In the genomic region with DNA sequence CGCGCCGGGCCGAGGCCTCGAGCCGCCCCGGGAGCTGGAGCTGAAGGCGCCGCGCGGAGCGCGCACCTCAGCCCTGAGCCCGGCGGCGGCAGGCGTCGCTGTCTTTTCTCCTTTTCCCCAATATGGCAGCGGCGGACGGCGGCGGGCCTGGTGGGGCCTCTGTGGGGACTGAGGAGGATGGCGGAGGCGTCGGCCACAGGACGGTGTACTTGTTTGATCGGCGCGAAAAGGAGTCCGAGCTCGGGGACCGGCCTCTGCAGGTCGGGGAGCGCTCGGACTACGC, we compare ENCODE assay signal across 8 cellular contexts. TPM values are rescaled to one million over a fixed set of nuclear protein-coding genes. Genes with fewer than 3 reads are reported as not detected.
DNase-seq lines count a peak whose midpoint lies in the region; ATAC-seq and TF ChIP-seq lines count a peak whose summit lies in the region.

No MANE protein-coding gene starts in this region.

- H3K9ac ChIP-seq in BLaER1 treated with 17β-estradiol and CSF1 and Interleukin-3, amounts not matched to agents 10 nM and 100 nM: peak overlapping the region; percentile 93 to 99 (median 97)
- H3K9ac ChIP-seq in MM.1S (ENCODE audit: low read length): peak overlapping the region; percentile 91

- peaks cover 27 to 52% (median 44%) of the 10 kb centered on the region in 11 experiments; a peak in 21 of 22 replicates for H4K20me1 ChIP-seq in BLaER1 treated with 17β-estradiol and CSF1 and Interleukin-3, amounts not matched to agents 10 nM and 100 nM
- H4K20me1 ChIP-seq in MM.1S (ENCODE audit: insufficient read depth, low read length): peaks cover 11% of the 10 kb centered on the region; the same call in 1 of the 2 replicates

- peaks cover 0 to 13% (median 12%) of the 10 kb centered on the region in 11 experiments; a peak in 16 of 22 replicates for H3K9me3 ChIP-seq in BLaER1 treated with 17β-estradiol and CSF1 and Interleukin-3, amounts not matched to agents 10 nM and 100 nM (replicated peaks in 1 of 11)
- no peaks in the 10 kb centered on the region for H3K9me3 ChIP-seq in MM.1S (replicated peaks; ENCODE audit: insufficient read depth, low read length)

- peak overlapping the region; percentile 96 for H3K4me3 Mint-ChIP-seq in natural killer cell

- peaks cover 34 to 47% (median 42%) of the 10 kb centered on the region in 10 experiments for H3K4me1 ChIP-seq in BLaER1 treated with 17β-estradiol and CSF1 and Interleukin-3, amounts not matched to agents 10 nM and 100 nM
- peaks cover 11% of the 10 kb centered on the region; the same call in 1 of the 2 replicates for H3K4me1 ChIP-seq in MM.1S (ENCODE audit: low read length)

- ATAC-seq in GM19455 (IDR thresholded peaks at IDR 0.05; ENCODE audit: unreplicated experiment): peak; percentile 16
- peak; percentile 13 to 34 (median 33) for ATAC-seq in natural killer cell
- ATAC-seq in GM21529 (IDR thresholded peaks at IDR 0.05; ENCODE audit: unreplicated experiment): no peak

- no peaks in the 10 kb centered on the region for H3K27me3 Mint-ChIP-seq in natural killer cell (ENCODE audit: low read depth in 2 of 2)

- peaks cover 0 to 1% of the 10 kb centered on the region in 2 donors for H3K9me3 Mint-ChIP-seq in natural killer cell

- H3K36me3 ChIP-seq in BLaER1 treated with 17β-estradiol and CSF1 and Interleukin-3, amounts not matched to agents 10 nM and 100 nM: peaks cover 4 to 21% (median 20%) of the 10 kb centered on the region in 11 experiments; a peak in 20 of 22 replicates
- no peaks in the 10 kb centered on the region; the same call in 1 of the 2 replicates for H3K36me3 ChIP-seq in MM.1S (replicated peaks; ENCODE audit: insufficient read depth, low read length)

- H3K36me3 Mint-ChIP-seq in natural killer cell: no peaks in the 10 kb centered on the region

- H3K4me1 Mint-ChIP-seq in natural killer cell: peaks cover 38 to 39% of the 10 kb centered on the region in 2 donors

- peak overlapping the region; percentile 96 to 97 for H3K27ac Mint-ChIP-seq in natural killer cell

- DNase-seq in MM.1S (no peak), natural killer cell (no peak), amniotic stem cell (lab: John Stamatoyannopoulos, UW) (no peak), NCI-H226 (no peak)

- H3F3A ChIP-seq in MM.1S (ENCODE audit: insufficient read depth, low read length): peaks cover 10% of the 10 kb centered on the region

- peak overlapping the region; percentile 91 to 98 (median 96) for H3K27ac ChIP-seq in BLaER1 treated with 17β-estradiol and CSF1 and Interleukin-3, amounts not matched to agents 10 nM and 100 nM
- H3K27ac ChIP-seq in MM.1S (ENCODE audit: low read length) (peak overlapping the region; percentile 88), cingulate gyrus (ENCODE audit: low read depth, low read length) (peak overlapping the region; percentile 92)

- H3K4me2 ChIP-seq in BLaER1 treated with 17β-estradiol and CSF1 and Interleukin-3, amounts not matched to agents 10 nM and 100 nM: peak overlapping the region; percentile 89 to 99 (median 92)
- H3K4me2 ChIP-seq in MM.1S (ENCODE audit: low read depth, low read length): peak overlapping the region; percentile 77; the same call in 1 of the 2 replicates

- peaks cover 51% of the 10 kb centered on the region for H3K79me2 ChIP-seq in MM.1S (ENCODE audit: low read length)

- intact Hi-C loops in natural killer cell (cut with micrococcal nuclease): loop anchor here (1.0 to 5.0 kb wide), 6 partner anchors 15 to 316 kb away; a partner anchor contains a TSS

- H2AFZ ChIP-seq in MM.1S (ENCODE audit: low read length): peak overlapping the region; percentile 50

- TF ChIP-seq CTCF in MM.1S (IDR thresholded peaks at IDR 0.05; ENCODE audit: low read length) (no peak), natural killer cell (IDR thresholded peaks at IDR 0.05) (no peak)

- H3K27me3 ChIP-seq in BLaER1 treated with 17β-estradiol and CSF1 and Interleukin-3, amounts not matched to agents 10 nM and 100 nM: no peaks in the 10 kb centered on the region
- H3K27me3 ChIP-seq in MM.1S (replicated peaks; ENCODE audit: insufficient read depth, low read length): no peaks in the 10 kb centered on the region

- H3K4me3 ChIP-seq in BLaER1 treated with 17β-estradiol and CSF1 and Interleukin-3, amounts not matched to agents 10 nM and 100 nM: peak overlapping the region; percentile 78 to 99 (median 94)
- peak overlapping the region; percentile 86 for H3K4me3 ChIP-seq in MM.1S (ENCODE audit: low read length)

- H3K9me2 ChIP-seq in MM.1S (replicated peaks; ENCODE audit: insufficient read depth, low read length): no peaks in the 10 kb centered on the region

RNA-seq across cellular contexts. Expression of a gene that starts 0.4 kb away (rescaled TPM):
- total RNA-seq in natural killer cell: 100 to 1,000 TPM; 200 to 240 (median 203) TPM
